ENCODE assay signal across 8 cellular contexts in genomic region chr11:96074551-96075309, GRCh38.
DNase-seq lines count a peak whose midpoint lies in the region; ATAC-seq and TF ChIP-seq lines count a peak whose summit lies in the region.

No MANE protein-coding gene starts in this region.

- TF ChIP-seq EP300 in sigmoid colon (IDR thresholded peaks at IDR 0.05), result no peak

- POLR2A ChIA-PET in activated CD8-positive, alpha-beta T cell treated with anti-CD3 and anti-CD28 coated beads for 36 hours (lab: Charles Lee), result interaction anchor here (1.2 to 1.3 kb wide), 2 partner anchors 8 to 17 kb away, joined by 3 to 4 read pairs; no protein-coding TSS in a partner anchor
- POLR2A ChIA-PET in activated CD8-positive, alpha-beta T cell treated with anti-CD3 and anti-CD28 coated beads, Interleukin-2, amount 10 ng/mL, durations not matched to agents 7 days and 5 days (lab: Charles Lee), result no interaction called here
- POLR2A ChIA-PET in activated CD4-positive, alpha-beta memory T cell treated with anti-CD3 and anti-CD28 coated beads, Interleukin-2, amount 10 ng/mL, durations not matched to agents 7 days and 5 days (lab: Charles Lee), result interaction anchor here (0.9 to 1.3 kb wide), 2 partner anchors 65 to 269 kb away, joined by 3 read pairs; partner anchors contain the start of gene MAML2

- DNase-seq in activated CD8-positive, alpha-beta T cell treated with anti-CD3 and anti-CD28 coated beads for 36 hours, result no peak
- no peak for DNase-seq in activated CD8-positive, alpha-beta T cell treated with anti-CD3 and anti-CD28 coated beads, Interleukin-2, amount 10 ng/mL, durations not matched to agents 7 days and 5 days
- no peak for DNase-seq in activated CD4-positive, alpha-beta memory T cell treated with anti-CD3 and anti-CD28 coated beads, Interleukin-2, amount 10 ng/mL, durations not matched to agents 7 days and 5 days
- peak; percentile 55 for DNase-seq in retina
- no peak for DNase-seq in GM20000 (ENCODE audit: low spot score)
- DNase-seq in sigmoid colon, result no peak
- no peak for DNase-seq in iPS-NIHi7 (ENCODE audit: extremely low spot score)

- peak overlapping the region; percentile 20 for H3K4me3 Mint-ChIP-seq in activated CD8-positive, alpha-beta T cell treated with anti-CD3 and anti-CD28 coated beads for 36 hours
- H3K4me3 Mint-ChIP-seq in activated CD8-positive, alpha-beta T cell treated with anti-CD3 and anti-CD28 coated beads, Interleukin-2, amount 10 ng/mL, durations not matched to agents 7 days and 5 days, result no peak overlapping the region
- no peak overlapping the region for H3K4me3 Mint-ChIP-seq in activated CD4-positive, alpha-beta memory T cell treated with anti-CD3 and anti-CD28 coated beads, Interleukin-2, amount 10 ng/mL, durations not matched to agents 7 days and 5 days

- 70 to 79% methylated on average over 11 of the region's 11 CpGs for WGBS in sigmoid colon, 2 donors

- no peak for ATAC-seq in activated CD8-positive, alpha-beta T cell treated with anti-CD3 and anti-CD28 coated beads for 36 hours
- no peak for ATAC-seq in activated CD8-positive, alpha-beta T cell treated with anti-CD3 and anti-CD28 coated beads, Interleukin-2, amount 10 ng/mL, durations not matched to agents 7 days and 5 days
- ATAC-seq in GM21723 (IDR thresholded peaks at IDR 0.05; ENCODE audit: unreplicated experiment), result peak; percentile 27

- TF ChIP-seq POLR2A in sigmoid colon (IDR thresholded peaks at IDR 0.05), result no peak

- H3K27ac Mint-ChIP-seq in activated CD8-positive, alpha-beta T cell treated with anti-CD3 and anti-CD28 coated beads for 36 hours, result peak overlapping the region; percentile 90
- H3K27ac Mint-ChIP-seq in activated CD8-positive, alpha-beta T cell treated with anti-CD3 and anti-CD28 coated beads, Interleukin-2, amount 10 ng/mL, durations not matched to agents 7 days and 5 days, result no peak overlapping the region
- peak overlapping the region; percentile 18 for H3K27ac Mint-ChIP-seq in activated CD4-positive, alpha-beta memory T cell treated with anti-CD3 and anti-CD28 coated beads, Interleukin-2, amount 10 ng/mL, durations not matched to agents 7 days and 5 days

- no peaks in the 10 kb centered on the region for H3K27me3 ChIP-seq in sigmoid colon

- no peak overlapping the region for H3K4me3 ChIP-seq in sigmoid colon

- no peaks in the 10 kb centered on the region for H3K36me3 ChIP-seq in sigmoid colon

- H3K4me1 Mint-ChIP-seq in activated CD8-positive, alpha-beta T cell treated with anti-CD3 and anti-CD28 coated beads for 36 hours (ENCODE audit: low read depth), result peaks cover 70% of the 10 kb centered on the region
- H3K4me1 Mint-ChIP-seq in activated CD8-positive, alpha-beta T cell treated with anti-CD3 and anti-CD28 coated beads, Interleukin-2, amount 10 ng/mL, durations not matched to agents 7 days and 5 days (ENCODE audit: low read depth), result peaks cover 32% of the 10 kb centered on the region
- peaks cover 31% of the 10 kb centered on the region for H3K4me1 Mint-ChIP-seq in activated CD4-positive, alpha-beta memory T cell treated with anti-CD3 and anti-CD28 coated beads, Interleukin-2, amount 10 ng/mL, durations not matched to agents 7 days and 5 days

- TF ChIP-seq CTCF in activated CD8-positive, alpha-beta T cell treated with anti-CD3 and anti-CD28 coated beads for 36 hours (IDR thresholded peaks at IDR 0.05), result no peak
- TF ChIP-seq CTCF in GM20000 (IDR thresholded peaks at IDR 0.05; ENCODE audit: extremely low read depth, missing control alignments) (no peak), sigmoid colon (IDR thresholded peaks at IDR 0.05) (no peak)

- no peaks in the 10 kb centered on the region for H3K9me3 Mint-ChIP-seq in activated CD8-positive, alpha-beta T cell treated with anti-CD3 and anti-CD28 coated beads for 36 hours
- H3K9me3 Mint-ChIP-seq in activated CD8-positive, alpha-beta T cell treated with anti-CD3 and anti-CD28 coated beads, Interleukin-2, amount 10 ng/mL, durations not matched to agents 7 days and 5 days (ENCODE audit: insufficient read depth), result no peaks in the 10 kb centered on the region
- H3K9me3 Mint-ChIP-seq in activated CD4-positive, alpha-beta memory T cell treated with anti-CD3 and anti-CD28 coated beads, Interleukin-2, amount 10 ng/mL, durations not matched to agents 7 days and 5 days, result no peaks in the 10 kb centered on the region

- H3K9me3 ChIP-seq in sigmoid colon, result no peaks in the 10 kb centered on the region

- H3K4me1 ChIP-seq in sigmoid colon, result peaks cover 0 to 6% (median 0%) of the 10 kb centered on the region in 4 donors

- CTCF ChIA-PET in activated CD8-positive, alpha-beta T cell treated with anti-CD3 and anti-CD28 coated beads for 36 hours (lab: Charles Lee), result interaction anchor here (0.9 to 2.1 kb wide), 5 partner anchors 9 to 268 kb away, joined by 3 to 12 read pairs (median 6); partner anchors contain the start of gene MAML2
- CTCF ChIA-PET in activated CD8-positive, alpha-beta T cell treated with anti-CD3 and anti-CD28 coated beads, Interleukin-2, amount 10 ng/mL, durations not matched to agents 7 days and 5 days (lab: Charles Lee), result interaction anchor here (0.8 to 2.1 kb wide), 7 partner anchors 11 to 269 kb away, joined by 3 to 16 read pairs (median 4); partner anchors contain the start of gene MAML2
- CTCF ChIA-PET in activated CD4-positive, alpha-beta memory T cell treated with anti-CD3 and anti-CD28 coated beads, Interleukin-2, amount 10 ng/mL, durations not matched to agents 7 days and 5 days (lab: Charles Lee), result interaction anchor here (0.9 to 1.6 kb wide), 3 partner anchors 20 to 269 kb away, joined by 3 to 7 read pairs (median 5); partner anchors contain the start of gene MAML2

- intact Hi-C loops in activated CD8-positive, alpha-beta T cell treated with anti-CD3 and anti-CD28 coated beads for 36 hours (cut with micrococcal nuclease), result no loop called here
- intact Hi-C loops in sigmoid colon (cut with DNase I), result no loop called here

- H3K27ac ChIP-seq in sigmoid colon, result no peak overlapping the region

- no peaks in the 10 kb centered on the region for H3K27me3 Mint-ChIP-seq in activated CD8-positive, alpha-beta T cell treated with anti-CD3 and anti-CD28 coated beads for 36 hours
- H3K27me3 Mint-ChIP-seq in activated CD8-positive, alpha-beta T cell treated with anti-CD3 and anti-CD28 coated beads, Interleukin-2, amount 10 ng/mL, durations not matched to agents 7 days and 5 days (ENCODE audit: low read depth), result no peaks in the 10 kb centered on the region
- no peaks in the 10 kb centered on the region for H3K27me3 Mint-ChIP-seq in activated CD4-positive, alpha-beta memory T cell treated with anti-CD3 and anti-CD28 coated beads, Interleukin-2, amount 10 ng/mL, durations not matched to agents 7 days and 5 days

- H3K36me3 Mint-ChIP-seq in activated CD8-positive, alpha-beta T cell treated with anti-CD3 and anti-CD28 coated beads for 36 hours (ENCODE audit: low read depth), result peaks cover 30% of the 10 kb centered on the region
- H3K36me3 Mint-ChIP-seq in activated CD8-positive, alpha-beta T cell treated with anti-CD3 and anti-CD28 coated beads, Interleukin-2, amount 10 ng/mL, durations not matched to agents 7 days and 5 days (ENCODE audit: low read depth), result peaks cover 18% of the 10 kb centered on the region
- H3K36me3 Mint-ChIP-seq in activated CD4-positive, alpha-beta memory T cell treated with anti-CD3 and anti-CD28 coated beads, Interleukin-2, amount 10 ng/mL, durations not matched to agents 7 days and 5 days (ENCODE audit: low read depth), result peaks cover 14% of the 10 kb centered on the region
